22 cellular contexts compared by ENCODE assay signal in genomic region chr15:51107612-51108011, GRCh38. TPM values are rescaled to one million over a fixed set of nuclear protein-coding genes. Genes with fewer than 3 reads are reported as not detected.
"Had no signal": no experiment of that assay in that cellular context is flagged by ENCODE, and none has a peak within 500 bp of the region (broad histone marks: within the 10 kb centered on the region; RNA-seq: fewer than 3 reads in every experiment).

No MANE protein-coding gene starts in this region.

- DNase-seq: heart right ventricle; islet precursor cell; left ventricle myocardium inferior; mesendoderm; naive thymus-derived CD4-positive, alpha-beta T cell; ovary; right lobe of liver; stimulated activated CD4-positive, alpha-beta T cell treated with anti-CD3 and anti-CD28 coated beads, Interleukin-1b, Interleukin-23, amount 100 ng/mL, for 48 hours; stimulated activated CD4-positive, alpha-beta T cell treated with anti-CD3 and anti-CD28 coated beads, Interleukin-2, amount 100 ng/mL, for 48 hours; stimulated activated CD4-positive, alpha-beta T cell treated with anti-CD3 and anti-CD28 coated beads, Interleukin-4, amount 100 ng/mL, for 4 hours; stimulated activated CD8-positive, alpha-beta memory T cell treated with anti-CD3 and anti-CD28 coated beads, Interleukin-4, amount 100 ng/mL, for 48 hours; stimulated activated naive CD4-positive, alpha-beta T cell treated with Interleukin-2 at 50 U/mL for 16 hours; stomach; transverse colon; upper lobe of left lung had no signal

- H3K36me3 ChIP-seq: heart right ventricle, left ventricle myocardium inferior, ovary, right atrium auricular region, right lobe of liver, stomach, transverse colon, upper lobe of left lung had no signal

- H3K4me3 ChIP-seq: heart right ventricle, hepatocyte, left ventricle myocardium inferior, lung, ovary, right atrium auricular region, right lobe of liver, smooth muscle cell, stomach, transverse colon, upper lobe of left lung had no signal

- ATAC-seq: heart right ventricle; naive thymus-derived CD4-positive, alpha-beta T cell; natural killer cell treated with Interleukin-12 subunit alpha and Interleukin-12 subunit beta and Interleukin-15 and Interleukin-18, amount 100 ng/mL, for 72 hours; right lobe of liver; stimulated activated memory B cell treated with anti-CD40 and anti-IgM and Interleukin-4, amounts not matched to agents 10 μg/mL and 1 μg/mL and 100 μg/mL, for 72 hours had no signal

- H3K27me3 ChIP-seq: ovary, right atrium auricular region, right lobe of liver, transverse colon, upper lobe of left lung had no signal

- H3K4me1 ChIP-seq: right lobe of liver had no signal

- H3K9me3 ChIP-seq: heart right ventricle, left ventricle myocardium inferior, ovary, right atrium auricular region, right lobe of liver, stomach, transverse colon, upper lobe of left lung had no signal

- H3K27ac ChIP-seq: heart right ventricle, hepatocyte, left ventricle myocardium inferior, ovary, right lobe of liver had no signal

RNA-seq across cellular contexts. Expression of gene TNFAIP8L3, which starts 12.9 kb away (rescaled TPM):
- total RNA-seq: naive thymus-derived CD4-positive, alpha-beta T cell; natural killer cell treated with Interleukin-12 subunit alpha and Interleukin-12 subunit beta and Interleukin-15 and Interleukin-18, amount 100 ng/mL, for 72 hours; progenitor cell of endocrine pancreas; smooth muscle cell had no signal
- polyA plus RNA-seq: naive thymus-derived CD4-positive, alpha-beta T cell; smooth muscle cell had no signal
